Comparison of ENCODE assay signal across 16 cellular contexts in genomic region chr17:17182601-17183136, GRCh38. TPM values are rescaled to one million over a fixed set of nuclear protein-coding genes. Genes with fewer than 3 reads are reported as not detected.
DNase-seq lines count a peak whose midpoint lies in the region; ATAC-seq and TF ChIP-seq lines count a peak whose summit lies in the region.
"Had no signal": no experiment of that assay in that cellular context is flagged by ENCODE, and none has a peak within 500 bp of the region (broad histone marks: within the 10 kb centered on the region; RNA-seq: fewer than 3 reads in every experiment).

No MANE protein-coding gene starts in this region.

- H4K20me1 ChIP-seq in BLaER1 treated with 17β-estradiol and CSF1 and Interleukin-3, amounts not matched to agents 10 nM and 100 nM = peaks cover 0 to 37% (median 0%) of the 10 kb centered on the region in 11 experiments; a peak in 10 of 22 replicates
- no peaks in the 10 kb centered on the region for H4K20me1 ChIP-seq in OCI-LY7 (ENCODE audit: insufficient read depth, low read length)

- intact Hi-C loops in activated CD4-positive, alpha-beta T cell treated with anti-CD3 and anti-CD28 coated beads, Interleukin-2, amount 10 ng/mL, durations not matched to agents 24 days and 14 days (cut with micrococcal nuclease) = loop anchor here (5.0 kb wide), 1 partner anchor 120 kb away; the partner anchor contains the start of gene NT5M
- intact Hi-C loops in OCI-LY7 (cut with micrococcal nuclease; ENCODE audit: unreplicated experiment) = no loop called here
- intact Hi-C loops in left colon (cut with DNase I, micrococcal nuclease) = no loop called here
- intact Hi-C loops in posterior vena cava (cut with DNase I) = no loop called here

- H3K9me2 ChIP-seq in OCI-LY7 (ENCODE audit: insufficient read depth, low read length) = no peaks in the 10 kb centered on the region

- peaks cover 32 to 71% (median 56%) of the 10 kb centered on the region in 11 experiments for H3K36me3 ChIP-seq in BLaER1 treated with 17β-estradiol and CSF1 and Interleukin-3, amounts not matched to agents 10 nM and 100 nM
- peaks cover 32% of the 10 kb centered on the region for H3K36me3 ChIP-seq in OCI-LY7 (ENCODE audit: insufficient read depth, low read length)

- in situ Hi-C loops in KBM-7 (cut with MboI; ENCODE audit: low pct_unique_long_range_greater_than_20kb, low sequenced_read_pairs) = no loop called here

- no peak overlapping the region for H2AFZ ChIP-seq in OCI-LY7 (ENCODE audit: low read length)

- POLR2A ChIA-PET in OCI-LY7 (lab: Charles Lee) = no interaction called here

- H3K9ac ChIP-seq in BLaER1 treated with 17β-estradiol and CSF1 and Interleukin-3, amounts not matched to agents 10 nM and 100 nM = peak overlapping the region in 10 of 11 experiments; percentile 1 to 81 (median 72); a peak in 18 of 22 replicates

- H3K4me3 ChIP-seq in BLaER1 treated with 17β-estradiol and CSF1 and Interleukin-3, amounts not matched to agents 10 nM and 100 nM = peak overlapping the region in 7 of 10 experiments; percentile 23 to 53 (median 46); a peak in 12 of 20 replicates
- H3K4me3 ChIP-seq in OCI-LY7 (ENCODE audit: low read depth, low read length, poor library complexity, severe bottlenecking) = no peak overlapping the region
- H3K4me3 ChIP-seq: K562, stomach, vagina had no signal

- peak; percentile 63 for DNase-seq in activated CD4-positive, alpha-beta T cell treated with anti-CD3 and anti-CD28 coated beads, Interleukin-2, amount 10 ng/mL, durations not matched to agents 24 days and 14 days
- no peak for DNase-seq in activated CD4-positive, alpha-beta T cell treated with anti-CD3 and anti-CD28 coated beads for 1 hour
- DNase-seq in OCI-LY7 (ENCODE audit: low spot score) = no peak
- no peak for DNase-seq in memory B cell (ENCODE audit: low spot score in 2 of 2)
- DNase-seq in left colon = no peak
- no peak for DNase-seq in posterior vena cava (ENCODE audit: low spot score)
- DNase-seq in KBM-7 = no peak
- DNase-seq: dermis blood vessel endothelial cell, NCI-H1092, RPMI8226, stomach, SW 1271 had no signal

- H3K27me3 ChIP-seq in BLaER1 treated with 17β-estradiol and CSF1 and Interleukin-3, amounts not matched to agents 10 nM and 100 nM = no peaks in the 10 kb centered on the region
- H3K27me3 ChIP-seq: stomach, vagina had no signal

- H3K27ac Mint-ChIP-seq in activated CD4-positive, alpha-beta T cell treated with anti-CD3 and anti-CD28 coated beads, Interleukin-2, amount 10 ng/mL, durations not matched to agents 24 days and 14 days = peak overlapping the region; percentile 91
- peak overlapping the region; percentile 89 for H3K27ac Mint-ChIP-seq in memory B cell
- H3K27ac Mint-ChIP-seq: brain had no signal

- peak overlapping the region; percentile 87 for H3K4me3 Mint-ChIP-seq in activated CD4-positive, alpha-beta T cell treated with anti-CD3 and anti-CD28 coated beads, Interleukin-2, amount 10 ng/mL, durations not matched to agents 24 days and 14 days
- no peak overlapping the region for H3K4me3 Mint-ChIP-seq in memory B cell
- H3K4me3 Mint-ChIP-seq: brain had no signal

- H3K79me2 ChIP-seq in OCI-LY7 (ENCODE audit: insufficient read depth, low read depth, low read length) = no peaks in the 10 kb centered on the region

- CTCF ChIA-PET in OCI-LY7 (lab: Charles Lee; ENCODE audit: unreplicated experiment) = no interaction called here

- peaks cover 69 to 100% (median 100%) of the 10 kb centered on the region in 10 experiments for H3K4me1 ChIP-seq in BLaER1 treated with 17β-estradiol and CSF1 and Interleukin-3, amounts not matched to agents 10 nM and 100 nM
- peaks cover 19% of the 10 kb centered on the region for H3K4me1 ChIP-seq in OCI-LY7 (ENCODE audit: insufficient read depth, low read length, poor library complexity, severe bottlenecking)

- no TSS peak for BruUV-seq in OCI-LY7 (replicated peaks; lab: Mats Ljungman, UMichigan)

- H3K4me1 Mint-ChIP-seq in activated CD4-positive, alpha-beta T cell treated with anti-CD3 and anti-CD28 coated beads, Interleukin-2, amount 10 ng/mL, durations not matched to agents 24 days and 14 days = peaks cover 73% of the 10 kb centered on the region
- peaks cover 27% of the 10 kb centered on the region for H3K4me1 Mint-ChIP-seq in memory B cell
- H3K4me1 Mint-ChIP-seq: brain had no signal

- no peaks in the 10 kb centered on the region for H3K9me3 ChIP-seq in BLaER1 treated with 17β-estradiol and CSF1 and Interleukin-3, amounts not matched to agents 10 nM and 100 nM (replicated peaks in 1 of 11)
- no peaks in the 10 kb centered on the region for H3K9me3 ChIP-seq in OCI-LY7 (ENCODE audit: low read length)
- H3K9me3 ChIP-seq: stomach, vagina had no signal

- H3K9me3 Mint-ChIP-seq in activated CD4-positive, alpha-beta T cell treated with anti-CD3 and anti-CD28 coated beads, Interleukin-2, amount 10 ng/mL, durations not matched to agents 24 days and 14 days = no peaks in the 10 kb centered on the region
- H3K9me3 Mint-ChIP-seq in memory B cell = no peaks in the 10 kb centered on the region
- H3K9me3 Mint-ChIP-seq: brain had no signal

- TF ChIP-seq CTCF in OCI-LY7 (conservative IDR thresholded peaks at IDR 0.05; ENCODE audit: low read length) = no peak

- H3K4me2 ChIP-seq in BLaER1 treated with 17β-estradiol and CSF1 and Interleukin-3, amounts not matched to agents 10 nM and 100 nM = peak overlapping the region; percentile 59 to 98 (median 95)
- peak overlapping the region; percentile 52 for H3K4me2 ChIP-seq in OCI-LY7 (ENCODE audit: low read length)

- no peaks in the 10 kb centered on the region for H3K27me3 Mint-ChIP-seq in activated CD4-positive, alpha-beta T cell treated with anti-CD3 and anti-CD28 coated beads, Interleukin-2, amount 10 ng/mL, durations not matched to agents 24 days and 14 days
- H3K27me3 Mint-ChIP-seq in memory B cell = no peaks in the 10 kb centered on the region
- H3K27me3 Mint-ChIP-seq: brain had no signal

- peaks cover 47% of the 10 kb centered on the region for H3K36me3 Mint-ChIP-seq in activated CD4-positive, alpha-beta T cell treated with anti-CD3 and anti-CD28 coated beads, Interleukin-2, amount 10 ng/mL, durations not matched to agents 24 days and 14 days (ENCODE audit: low read depth)
- peaks cover 16% of the 10 kb centered on the region for H3K36me3 Mint-ChIP-seq in memory B cell

- ATAC-seq in memory B cell (ENCODE audit: low read depth) = no peak
- ATAC-seq in left colon = no peak
- ATAC-seq: K562 had no signal

- peak overlapping the region in 9 of 11 experiments; percentile 53 to 89 (median 84); a peak in 18 of 22 replicates for H3K27ac ChIP-seq in BLaER1 treated with 17β-estradiol and CSF1 and Interleukin-3, amounts not matched to agents 10 nM and 100 nM
- H3K27ac ChIP-seq in OCI-LY7 (ENCODE audit: low read depth, low read length, poor library complexity, severe bottlenecking) = no peak overlapping the region
- H3K27ac ChIP-seq: vagina had no signal

RNA-seq across cellular contexts. Expression of gene PLD6, which starts 23.5 kb away (rescaled TPM):
- 17.2 and 17.3 TPM in 2 replicates for total RNA-seq in activated CD4-positive, alpha-beta T cell treated with anti-CD3 and anti-CD28 coated beads, Interleukin-2, amount 10 ng/mL, durations not matched to agents 24 days and 14 days
- total RNA-seq in OCI-LY7 (2014; rRNA removed; shearing (Covaris generic)) = not detected in 2 replicates
- total RNA-seq in OCI-LY7 (2022) (not detected in 2 replicates), left colon (1 to 10 TPM in 1 of 2 donors, under 1 TPM in 1; 0.98 to 1.3 TPM), posterior vena cava (1 to 10 TPM; 2.9 to 4.4 TPM)

RNA-seq across cellular contexts. Expression of gene FLCN, which starts 54.3 kb away (rescaled TPM):
- total RNA-seq in activated CD4-positive, alpha-beta T cell treated with anti-CD3 and anti-CD28 coated beads, Interleukin-2, amount 10 ng/mL, durations not matched to agents 24 days and 14 days = 34.1 and 34.7 TPM in 2 replicates
- 12.9 and 20.9 TPM in 2 replicates for total RNA-seq in OCI-LY7 (2014; rRNA removed; shearing (Covaris generic))
- total RNA-seq in OCI-LY7 (2022) = 18.1 and 20.5 TPM in 2 replicates
- total RNA-seq in left colon = 10 to 100 TPM; 46.9 to 50.1 TPM
- 10 to 100 TPM; 37.9 to 53.5 TPM for total RNA-seq in posterior vena cava
